In genomic region chrX:153969125-153969903, GRCh38 we compare ENCODE assay signal across 8 cellular contexts. TPM values are rescaled to one million over a fixed set of nuclear protein-coding genes. Genes with fewer than 3 reads are reported as not detected.
DNase-seq lines count a peak whose midpoint lies in the region; ATAC-seq and TF ChIP-seq lines count a peak whose summit lies in the region.

No MANE protein-coding gene starts in this region.

- in situ Hi-C loops in astrocyte of the spinal cord (cut with HindIII; ENCODE audit: low sequenced_read_pairs), result no loop called here

- peaks cover 0 to 15% (median 0%) of the 10 kb centered on the region in 7 donors for H3K27me3 ChIP-seq in heart right ventricle
- H3K27me3 ChIP-seq in uterus, result no peaks in the 10 kb centered on the region

- 12 to 18% methylated on average over 23 to 25 of the region's 25 CpGs for WGBS in heart right ventricle, 2 donors
- 2 to 5% methylated on average over 4 to 12 of the region's 25 CpGs for WGBS in mesodermal cell (ENCODE audit: insufficient coverage in 2 of 2), 2 experiments

- TF ChIP-seq CTCF in heart right ventricle (IDR thresholded peaks at IDR 0.05), result no peak
- peak; percentile 5 for TF ChIP-seq CTCF in astrocyte of the spinal cord (IDR thresholded peaks at IDR 0.05; ENCODE audit: low read depth, low read length)
- no peak for TF ChIP-seq CTCF in uterus (IDR thresholded peaks at IDR 0.05)

- ATAC-seq in heart right ventricle (no peak), Right ventricle myocardium inferior (no peak), HG03108 (IDR thresholded peaks at IDR 0.05; ENCODE audit: unreplicated experiment) (no peak), HG03439 (IDR thresholded peaks at IDR 0.05; ENCODE audit: unreplicated experiment) (no peak), GM19452 (IDR thresholded peaks at IDR 0.05; ENCODE audit: unreplicated experiment) (no peak)

- H3K27ac ChIP-seq in heart right ventricle (peak overlapping the region in 8 of 10 donors; percentile 23 to 100 (median 79)), mesodermal cell (ENCODE audit: low read depth, low read length, severe bottlenecking) (no peak overlapping the region), uterus (peak overlapping the region; percentile 99)

- intact Hi-C loops in heart right ventricle (cut with DNase I) (no loop called here), Right ventricle myocardium inferior (cut with DNase I) (no loop called here), uterus (cut with DNase I; ENCODE audit: low total_unique reads) (no loop called here)

- DNase-seq in heart right ventricle (no peak), Right ventricle myocardium inferior (ENCODE audit: missing footprints) (no peak), astrocyte of the spinal cord (ENCODE audit: low read depth, low spot score) (no peak), uterus (no peak)

- TF ChIP-seq POLR2A in uterus (IDR thresholded peaks at IDR 0.05), result no peak

- H3K9me3 ChIP-seq in heart right ventricle (no peaks in the 10 kb centered on the region), mesodermal cell (ENCODE audit: control insufficient read depth, low read length) (no peaks in the 10 kb centered on the region), uterus (no peaks in the 10 kb centered on the region)

- H3K4me1 ChIP-seq in heart right ventricle, result peaks cover 8 to 69% (median 52%) of the 10 kb centered on the region in 9 donors
- peaks cover 25% of the 10 kb centered on the region for H3K4me1 ChIP-seq in mesodermal cell (ENCODE audit: control insufficient read depth, insufficient read depth, low read length, poor library complexity, severe bottlenecking)
- H3K4me1 ChIP-seq in uterus, result peaks cover 0 to 5% of the 10 kb centered on the region in 2 donors

- peak overlapping the region in 9 of 10 donors; percentile 47 to 92 (median 82) for H3K4me3 ChIP-seq in heart right ventricle
- H3K4me3 ChIP-seq in astrocyte of the spinal cord (ENCODE audit: low read depth, low read length), result peak overlapping the region; percentile 97
- H3K4me3 ChIP-seq in mesodermal cell (ENCODE audit: extremely low read depth, insufficient read depth, low read length, poor library complexity, severe bottlenecking), result peak overlapping the region; percentile 62
- H3K4me3 ChIP-seq in uterus, result peak overlapping the region; percentile 52 to 96

- H3K36me3 ChIP-seq in heart right ventricle (peaks cover 0 to 3% (median 0%) of the 10 kb centered on the region in 9 donors), mesodermal cell (ENCODE audit: control insufficient read depth, insufficient read depth, low read length) (peaks cover 27% of the 10 kb centered on the region), uterus (no peaks in the 10 kb centered on the region)

RNA-seq across cellular contexts. Expression of gene HCFC1, which starts 2.3 kb away (rescaled TPM):
- 10 to 100 TPM; 26.5 to 41.6 (median 31.7) TPM for total RNA-seq in heart right ventricle
- polyA plus RNA-seq in heart right ventricle, result 10 to 100 TPM; 12.3 to 13.9 TPM
- 25.4 TPM for total RNA-seq in Right ventricle myocardium inferior
- polyA plus RNA-seq in mesodermal cell (2013, experiment 1 of 2), result 53.1 TPM
- 39.6 TPM for polyA plus RNA-seq in mesodermal cell (2013, experiment 2 of 2)
- total RNA-seq in uterus, result 10 to 100 TPM; 20.9 to 65.7 (median 37.3) TPM

RNA-seq across cellular contexts. Expression of gene TMEM187, which starts 3.2 kb away (rescaled TPM):
- total RNA-seq in heart right ventricle (10 to 100 TPM in 3 of 10 donors, 1 to 10 TPM in 7; 4.8 to 13.2 (median 8.0) TPM), Right ventricle myocardium inferior (6.9 TPM), uterus (1 to 10 TPM in 3 of 4 donors, not detected in 1; 2.5 to 9.6 (median 6.2) TPM)
- 1 to 10 TPM; 3.4 to 7.2 TPM for polyA plus RNA-seq in heart right ventricle
- polyA plus RNA-seq in mesodermal cell (2013, experiment 1 of 2), result 8.6 TPM
- polyA plus RNA-seq in mesodermal cell (2013, experiment 2 of 2), result 6.0 TPM

RNA-seq across cellular contexts. Expression of gene RENBP, which starts 24.9 kb away (rescaled TPM):
- total RNA-seq in heart right ventricle, result 10 to 100 TPM in 4 of 10 donors, 1 to 10 TPM in 6; 7.0 to 17.0 (median 9.6) TPM
- 10 to 100 TPM in 1 of 2 donors, 1 to 10 TPM in 1; 6.0 to 16.6 TPM for polyA plus RNA-seq in heart right ventricle
- 8.8 TPM for total RNA-seq in Right ventricle myocardium inferior
- polyA plus RNA-seq in mesodermal cell (2013, experiment 1 of 2), result 10.9 TPM
- polyA plus RNA-seq in mesodermal cell (2013, experiment 2 of 2), result 7.8 TPM
- total RNA-seq in uterus, result 1 to 10 TPM in 3 of 4 donors, under 1 TPM in 1; 0.77 to 5.9 (median 2.6) TPM

RNA-seq across cellular contexts. Expression of gene NAA10, which starts 34.5 kb away (rescaled TPM):
- total RNA-seq in heart right ventricle (10 to 100 TPM; 46.9 to 88.9 (median 54.5) TPM), Right ventricle myocardium inferior (80.6 TPM), uterus (100 to 1,000 TPM in 2 of 4 donors, 10 to 100 TPM in 2; 37.9 to 198 (median 109) TPM)
- 100 to 1,000 TPM; 151 to 228 TPM for polyA plus RNA-seq in heart right ventricle
- polyA plus RNA-seq in mesodermal cell (2013, experiment 1 of 2), result 107 TPM
- 95.7 TPM for polyA plus RNA-seq in mesodermal cell (2013, experiment 2 of 2)

RNA-seq across cellular contexts. Expression of gene ARHGAP4, which starts 43.2 kb away (rescaled TPM):
- total RNA-seq in heart right ventricle (10 to 100 TPM in 4 of 10 donors, 1 to 10 TPM in 6; 5.5 to 25.3 (median 8.2) TPM), Right ventricle myocardium inferior (9.7 TPM), uterus (10 to 100 TPM in 2 of 4 donors, 1 to 10 TPM in 2; 5.1 to 28.3 (median 15.8) TPM)
- 10 to 100 TPM; 19.1 to 65.5 TPM for polyA plus RNA-seq in heart right ventricle
- 18.2 TPM for polyA plus RNA-seq in mesodermal cell (2013, experiment 1 of 2)
- 8.8 TPM for polyA plus RNA-seq in mesodermal cell (2013, experiment 2 of 2)
